Comparison of ENCODE assay signal across 17 cellular contexts in genomic region chr10:55793024-55793423, GRCh38.
DNase-seq lines count a peak whose midpoint lies in the region; ATAC-seq and TF ChIP-seq lines count a peak whose summit lies in the region.
"Had no signal": no experiment of that assay in that cellular context is flagged by ENCODE, and none has a peak within 500 bp of the region (broad histone marks: within the 10 kb centered on the region; RNA-seq: fewer than 3 reads in every experiment).

No MANE protein-coding gene starts in this region.

- no peaks in the 10 kb centered on the region for H3K9me3 ChIP-seq in RWPE2 (ENCODE audit: severe bottlenecking)
- H3K9me3 ChIP-seq in hepatocyte (ENCODE audit: low read depth) = no peaks in the 10 kb centered on the region
- H3K9me3 ChIP-seq: BE2C had no signal

- H3K79me2 ChIP-seq in hepatocyte = no peaks in the 10 kb centered on the region

- DNase-seq in HPDE6-E6E7 (ENCODE audit: extremely low spot score) = peak; percentile 9
- DNase-seq in RWPE2 (ENCODE audit: low spot score) = no peak
- peak; percentile 30 for DNase-seq in epithelial cell of proximal tubule (ENCODE audit: low read depth)
- peak; percentile 39 for DNase-seq in retinal pigment epithelial cell (ENCODE audit: low read depth)
- DNase-seq in activated CD8-positive, alpha-beta memory T cell treated with anti-CD3 and anti-CD28 coated beads, Interleukin-2, amount 50 U/mL, for 4 hours = no peak
- DNase-seq in hepatocyte (ENCODE audit: low spot score) = no peak
- DNase-seq: BE2C; CD8-positive, alpha-beta T cell; DMS79; NCI-H1092 treated with DMSO at 0.1 percent for 48 hours; NCI-H2081 treated with DMSO at 0.1 percent for 48 hours; NCI-H524; SIG-M5 had no signal

- no peaks in the 10 kb centered on the region for H4K20me1 ChIP-seq in hepatocyte (ENCODE audit: insufficient read depth, poor library complexity, severe bottlenecking)

- no peaks in the 10 kb centered on the region for H3K9me2 ChIP-seq in hepatocyte (replicated peaks; ENCODE audit: insufficient read depth)

- H3K27ac ChIP-seq in RWPE2 (ENCODE audit: poor library complexity, severe bottlenecking) (no peak overlapping the region), hepatocyte (no peak overlapping the region)
- H3K27ac ChIP-seq: KMS-11 had no signal

- H3K27me3 ChIP-seq in RWPE2 (ENCODE audit: insufficient read depth, poor library complexity, severe bottlenecking) (no peaks in the 10 kb centered on the region), hepatocyte (no peaks in the 10 kb centered on the region)
- H3K27me3 ChIP-seq: BE2C had no signal

- H2AFZ ChIP-seq in hepatocyte = no peak overlapping the region
- H2AFZ ChIP-seq: GM23338 had no signal

- peak; percentile 92 for ATAC-seq in RWPE2 (ENCODE audit: low read depth)
- ATAC-seq in GM21367 (IDR thresholded peaks at IDR 0.05; ENCODE audit: unreplicated experiment) = no peak
- ATAC-seq: CD8-positive, alpha-beta T cell; GM23338; Panc1 had no signal

- H3K4me1 ChIP-seq in RWPE2 (ENCODE audit: insufficient read depth, poor library complexity, severe bottlenecking) (no peaks in the 10 kb centered on the region), hepatocyte (ENCODE audit: insufficient read depth) (no peaks in the 10 kb centered on the region)
- H3K4me1 ChIP-seq: BE2C had no signal

- H3K36me3 ChIP-seq in RWPE2 (ENCODE audit: low read depth) (no peaks in the 10 kb centered on the region), hepatocyte (replicated peaks; ENCODE audit: insufficient read depth, low read depth) (no peaks in the 10 kb centered on the region)
- H3K36me3 ChIP-seq: BE2C had no signal

- TF ChIP-seq CTCF in RWPE2 (IDR thresholded peaks at IDR 0.05; ENCODE audit: poor library complexity, severe bottlenecking) (no peak), epithelial cell of proximal tubule (conservative IDR thresholded peaks at IDR 0.05; ENCODE audit: low read depth, low read length) (no peak), retinal pigment epithelial cell (conservative IDR thresholded peaks at IDR 0.05; ENCODE audit: low read depth, low read length) (no peak), hepatocyte (IDR thresholded peaks at IDR 0.05; ENCODE audit: poor library complexity) (no peak)

- H3K4me2 ChIP-seq in hepatocyte = no peak overlapping the region
- H3K4me2 ChIP-seq: GM23338, KMS-11 had no signal

- H3K4me3 ChIP-seq in RWPE2 (ENCODE audit: severe bottlenecking) (no peak overlapping the region), epithelial cell of proximal tubule (ENCODE audit: low read depth, low read length) (no peak overlapping the region), retinal pigment epithelial cell (ENCODE audit: low read length) (no peak overlapping the region), hepatocyte (no peak overlapping the region)
- H3K4me3 ChIP-seq: GM23338 had no signal

- WGBS in hepatocyte (ENCODE audit: low lambda C conversion rate, missing lambda C conversion rate) = 77% methylated on average over 3 of the region's 3 CpGs

Comparison
In these comparisons a context has a peak if more than half of its experiments do, and no peak if none do; other contexts are left out.
1. DNase-seq: peak in HPDE6-E6E7 (single experiment), epithelial cell of proximal tubule (single experiment) and retinal pigment epithelial cell (single experiment); none in RWPE2 (single experiment), activated CD8-positive, alpha-beta memory T cell treated with anti-CD3 and anti-CD28 coated beads, Interleukin-2, amount 50 U/mL, for 4 hours (single experiment) and hepatocyte (single experiment).